In genomic region chr19:13122980-13123957, GRCh38 we compare ENCODE assay signal across 1 cellular context.
A peak's percentile ranks its signal among the peaks of the same experiment; 100 is the strongest.
TF ChIP-seq lines count a peak whose summit lies in the region.

No MANE protein-coding gene starts in this region.

TF ChIP-seq in H1, 55 proteins besides CTCF, POLR2A, EP300 and RAD21:
- TF ChIP-seq YY1 (IDR thresholded peaks at IDR 0.05; ENCODE audit: low read depth, low read length) (no peak), KDM1A (IDR thresholded peaks at IDR 0.05; ENCODE audit: borderline replicate concordance, low read length) (peak; percentile 58; the same call in 1 of the 2 replicates)
